In genomic region chr9:93648836-93649235, GRCh38 we compare ENCODE assay signal across 30 cellular contexts.
DNase-seq lines count a peak whose midpoint lies in the region; ATAC-seq and TF ChIP-seq lines count a peak whose summit lies in the region.
"Had no signal": no experiment of that assay in that cellular context is flagged by ENCODE, and none has a peak within 500 bp of the region (broad histone marks: within the 10 kb centered on the region; RNA-seq: fewer than 3 reads in every experiment).

No MANE protein-coding gene starts in this region.

- TF ChIP-seq CTCF in coronary artery (IDR thresholded peaks at IDR 0.05) (no peak), ovary (IDR thresholded peaks at IDR 0.05) (no peak), upper lobe of right lung (IDR thresholded peaks at IDR 0.05) (no peak)

- intact Hi-C loops in right cardiac atrium (cut with DNase I) (no loop called here), left ventricle myocardium superior (cut with micrococcal nuclease) (no loop called here), ovary (cut with DNase I) (loop anchor here in 1 of 4 donors (10.0 kb wide), 1 partner anchor 64 kb away; no protein-coding TSS in a partner anchor), upper lobe of right lung (cut with DNase I) (no loop called here)

- ATAC-seq in right cardiac atrium (no peak), left ventricle myocardium superior (no peak), upper lobe of right lung (no peak), GM19463 (IDR thresholded peaks at IDR 0.05; ENCODE audit: unreplicated experiment) (no peak), HG02884 (IDR thresholded peaks at IDR 0.05; ENCODE audit: unreplicated experiment) (no peak)
- ATAC-seq: activated CD4-positive, CD25-positive, alpha-beta regulatory T cell treated with anti-CD3 and anti-CD28 coated beads, Interleukin-2, amount 50 U/mL, for 24 hours; activated CD8-positive, alpha-beta T cell treated with anti-CD3 and anti-CD28 coated beads for 36 hours; SK-N-SH treated with all-trans-retinoic acid at 6 μM for 48 hours; T-helper 17 cell had no signal

- H3K9me3 ChIP-seq in right cardiac atrium (ENCODE audit: control insufficient read depth, low read length) (no peaks in the 10 kb centered on the region), ovary (no peaks in the 10 kb centered on the region), upper lobe of right lung (no peaks in the 10 kb centered on the region)
- H3K9me3 ChIP-seq: BLaER1, HAP-1, upper lobe of left lung had no signal

- H3K27me3 ChIP-seq in right cardiac atrium (ENCODE audit: control insufficient read depth, insufficient read depth) (no peaks in the 10 kb centered on the region), ovary (no peaks in the 10 kb centered on the region), upper lobe of right lung (no peaks in the 10 kb centered on the region)
- H3K27me3 ChIP-seq: BLaER1, brain microvascular endothelial cell, dorsolateral prefrontal cortex, upper lobe of left lung had no signal

- H3K4me3 ChIP-seq in right cardiac atrium (ENCODE audit: low read length): no peak overlapping the region
- no peak overlapping the region for H3K4me3 ChIP-seq in coronary artery
- no peak overlapping the region for H3K4me3 ChIP-seq in ovary
- H3K4me3 ChIP-seq in upper lobe of right lung: no peak overlapping the region
- H3K4me3 ChIP-seq: BLaER1, dorsolateral prefrontal cortex, HAP-1, PC-9, upper lobe of left lung had no signal

- DNase-seq in right cardiac atrium (peak in 2 of 3 donors; percentile 22 to 30), left ventricle myocardium superior (no peak), coronary artery (ENCODE audit: low spot score) (peak; percentile 52), ovary (peak in 4 of 5 donors; percentile 7 to 19 (median 10)), upper lobe of right lung (peak; percentile 45), SKM-1 treated with dmso at 0.1 percent for 144 hours (lab: John Stamatoyannopoulos, UW; ENCODE audit: unreplicated experiment) (no peak)
- DNase-seq: activated CD8-positive, alpha-beta T cell treated with anti-CD3 and anti-CD28 coated beads for 36 hours; activated naive CD4-positive, alpha-beta T cell treated with anti-CD3 and anti-CD28 coated beads, Interleukin-2, amount 50 U/mL, for 16 hours; amygdala; brain microvascular endothelial cell; cerebellar nuclear complex; DMS153; Karpas-422; NCI-H1417 treated with DMSO at 0.1 percent for 48 hours; NCI-H2081; NCI-H226; NCI-H69; PC-9; Right ventricle myocardium superior; stimulated activated CD4-positive, alpha-beta T cell treated with anti-CD3 and anti-CD28 coated beads, Interleukin-15, amount 100 ng/mL, for 24 hours; stimulated activated CD4-positive, alpha-beta T cell treated with anti-CD3 and anti-CD28 coated beads, Interleukin-4, amount 100 ng/mL, for 4 hours; T-helper 17 cell had no signal

- WGBS in right cardiac atrium: 88% methylated on average over 13 of the region's 13 CpGs
- 92 to 93% (median 92%) methylated on average over 13 of the region's 13 CpGs for WGBS in ovary, 3 donors

- H3K36me3 ChIP-seq in ovary (no peaks in the 10 kb centered on the region), upper lobe of right lung (peaks cover 86% of the 10 kb centered on the region)

- TF ChIP-seq POLR2A in ovary (IDR thresholded peaks at IDR 0.05): no peak

- H3K27ac ChIP-seq in right cardiac atrium (ENCODE audit: low read length) (no peak overlapping the region), coronary artery (no peak overlapping the region), ovary (no peak overlapping the region), upper lobe of right lung (no peak overlapping the region)
- H3K27ac ChIP-seq: BLaER1, brain microvascular endothelial cell, dorsolateral prefrontal cortex, PC-9, upper lobe of left lung had no signal

- H3K4me1 ChIP-seq in right cardiac atrium (ENCODE audit: control insufficient read depth, insufficient read depth, low read length) (no peaks in the 10 kb centered on the region), ovary (ENCODE audit: insufficient read depth) (no peaks in the 10 kb centered on the region), upper lobe of right lung (no peaks in the 10 kb centered on the region)
- H3K4me1 ChIP-seq: BLaER1, HAP-1, upper lobe of left lung had no signal

- TF ChIP-seq EP300 in ovary (IDR thresholded peaks at IDR 0.05): no peak

Comparison
In these comparisons a context has a peak if more than half of its experiments do, and no peak if none do; other contexts are left out.
1. DNase-seq: peak in right cardiac atrium (2 of 3), coronary artery (single experiment), ovary (4 of 5) and upper lobe of right lung (single experiment); none in left ventricle myocardium superior (single experiment) and SKM-1 treated with dmso at 0.1 percent for 144 hours (single experiment).